ENCODE assay signal across 1 cellular context in the genomic region with DNA sequence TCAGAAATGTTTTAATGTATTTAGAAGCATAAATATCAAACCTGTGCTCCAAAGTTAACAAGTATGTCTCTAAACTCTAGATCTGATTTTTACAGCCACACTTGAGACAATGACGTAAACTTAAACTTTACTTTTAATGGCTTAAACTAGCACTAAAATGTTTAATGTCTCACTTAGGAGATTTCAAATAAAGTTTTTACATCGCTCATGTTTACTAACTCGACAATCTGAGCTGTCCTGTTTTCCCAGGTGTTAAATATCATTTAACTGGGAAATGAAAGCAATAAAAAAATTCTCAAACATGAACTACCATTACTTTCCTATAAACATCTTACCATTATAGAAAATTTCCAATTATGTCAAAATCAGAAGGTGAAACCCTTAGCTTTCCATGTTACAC.
TF ChIP-seq lines count a peak whose summit lies in the region.

No MANE protein-coding gene starts in this region.

TF ChIP-seq in WTC11, 78 proteins besides CTCF, POLR2A, EP300 and RAD21 (continued from another document):
- TF ChIP-seq, protein P1, sequence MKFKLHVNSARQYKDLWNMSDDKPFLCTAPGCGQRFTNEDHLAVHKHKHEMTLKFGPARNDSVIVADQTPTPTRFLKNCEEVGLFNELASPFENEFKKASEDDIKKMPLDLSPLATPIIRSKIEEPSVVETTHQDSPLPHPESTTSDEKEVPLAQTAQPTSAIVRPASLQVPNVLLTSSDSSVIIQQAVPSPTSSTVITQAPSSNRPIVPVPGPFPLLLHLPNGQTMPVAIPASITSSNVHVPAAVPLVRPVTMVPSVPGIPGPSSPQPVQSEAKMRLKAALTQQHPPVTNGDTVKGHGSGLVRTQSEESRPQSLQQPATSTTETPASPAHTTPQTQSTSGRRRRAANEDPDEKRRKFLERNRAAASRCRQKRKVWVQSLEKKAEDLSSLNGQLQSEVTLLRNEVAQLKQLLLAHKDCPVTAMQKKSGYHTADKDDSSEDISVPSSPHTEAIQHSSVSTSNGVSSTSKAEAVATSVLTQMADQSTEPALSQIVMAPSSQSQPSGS (CRISPR knock-in tag; IDR thresholded peaks at IDR 0.05; ENCODE audit: borderline replicate concordance, low read depth), result no peak
- TF ChIP-seq, protein P2, sequence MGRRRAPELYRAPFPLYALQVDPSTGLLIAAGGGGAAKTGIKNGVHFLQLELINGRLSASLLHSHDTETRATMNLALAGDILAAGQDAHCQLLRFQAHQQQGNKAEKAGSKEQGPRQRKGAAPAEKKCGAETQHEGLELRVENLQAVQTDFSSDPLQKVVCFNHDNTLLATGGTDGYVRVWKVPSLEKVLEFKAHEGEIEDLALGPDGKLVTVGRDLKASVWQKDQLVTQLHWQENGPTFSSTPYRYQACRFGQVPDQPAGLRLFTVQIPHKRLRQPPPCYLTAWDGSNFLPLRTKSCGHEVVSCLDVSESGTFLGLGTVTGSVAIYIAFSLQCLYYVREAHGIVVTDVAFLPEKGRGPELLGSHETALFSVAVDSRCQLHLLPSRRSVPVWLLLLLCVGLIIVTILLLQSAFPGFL (CRISPR knock-in tag; IDR thresholded peaks at IDR 0.05; ENCODE audit: borderline replicate concordance), result no peak
- TF ChIP-seq FOXK1 (CRISPR knock-in tag; IDR thresholded peaks at IDR 0.05), result no peak
